22 cellular contexts compared by ENCODE assay signal in genomic region chrX:53283099-53283498, GRCh38.
"Had no signal": no experiment of that assay in that cellular context is flagged by ENCODE, and none has a peak within 500 bp of the region (broad histone marks: within the 10 kb centered on the region; RNA-seq: fewer than 3 reads in every experiment).

No MANE protein-coding gene starts in this region.

- H3K36me3 Mint-ChIP-seq: naive B cell; stimulated activated memory B cell treated with anti-CD40 and anti-IgM and Interleukin-4, amounts not matched to agents 10 μg/mL and 1 μg/mL and 100 μg/mL, for 72 hours had no signal

- H3K27ac Mint-ChIP-seq: nephron progenitor cell; stimulated activated memory B cell treated with anti-CD40 and anti-IgM and Interleukin-4, amounts not matched to agents 10 μg/mL and 1 μg/mL and 100 μg/mL, for 72 hours; stimulated activated naive CD8-positive, alpha-beta T cell treated with anti-CD3 and anti-CD28 coated beads, Interleukin-15, Interleukin-2, amounts not matched to agents 100 ng/mL and 50 ng/mL, for 24 hours had no signal

- FAIRE-seq: colon, endothelial cell of umbilical vein had no signal

- H3K4me3 ChIP-seq: hepatocyte, psoas muscle, right lobe of liver, spleen, testis, tibial nerve, upper lobe of right lung had no signal

- ATAC-seq: foreskin keratinocyte; psoas muscle; right lobe of liver; stimulated activated memory B cell treated with anti-CD40 and anti-IgM and Interleukin-4, amounts not matched to agents 10 μg/mL and 1 μg/mL and 100 μg/mL, for 72 hours; upper lobe of right lung had no signal

- H3K36me3 ChIP-seq: right lobe of liver, spleen, tibial nerve, upper lobe of right lung had no signal

- H3K27me3 ChIP-seq: foreskin keratinocyte, hepatocyte, right lobe of liver, testis, upper lobe of right lung had no signal

- H3K27ac ChIP-seq: foreskin keratinocyte, hepatocyte, right lobe of liver, testis, upper lobe of right lung had no signal

- H3K4me1 ChIP-seq: foreskin keratinocyte, right lobe of liver, testis had no signal

- H3K9me3 Mint-ChIP-seq: naive B cell; stimulated activated memory B cell treated with anti-CD40 and anti-IgM and Interleukin-4, amounts not matched to agents 10 μg/mL and 1 μg/mL and 100 μg/mL, for 72 hours; stimulated activated naive CD8-positive, alpha-beta T cell treated with anti-CD3 and anti-CD28 coated beads, Interleukin-15, Interleukin-2, amounts not matched to agents 100 ng/mL and 50 ng/mL, for 24 hours had no signal

- H3K4me3 Mint-ChIP-seq: naive B cell; nephron progenitor cell; stimulated activated memory B cell treated with anti-CD40 and anti-IgM and Interleukin-4, amounts not matched to agents 10 μg/mL and 1 μg/mL and 100 μg/mL, for 72 hours; stimulated activated naive CD8-positive, alpha-beta T cell treated with anti-CD3 and anti-CD28 coated beads, Interleukin-15, Interleukin-2, amounts not matched to agents 100 ng/mL and 50 ng/mL, for 24 hours had no signal

- DNase-seq: dermis blood vessel endothelial cell; erythroblast; foreskin keratinocyte; head of caudate nucleus; kidney glomerular epithelial cell; mesendoderm; naive B cell; nephron progenitor cell; psoas muscle; right lobe of liver; spleen; stimulated activated CD4-positive, alpha-beta T cell treated with anti-CD3 and anti-CD28 coated beads, Interleukin-15, amount 100 ng/mL, for 24 hours; stimulated activated CD4-positive, alpha-beta T cell treated with anti-CD3 and anti-CD28 coated beads, Interleukin-1b, Interleukin-23, amount 100 ng/mL, for 48 hours; stimulated activated CD4-positive, alpha-beta T cell treated with anti-CD3 and anti-CD28 coated beads, Interleukin-4, amount 100 ng/mL, for 24 hours; testis; upper lobe of right lung had no signal

- H3K9me3 ChIP-seq: psoas muscle, right lobe of liver, spleen, testis, tibial nerve, upper lobe of right lung had no signal

- H3K27me3 Mint-ChIP-seq: stimulated activated memory B cell treated with anti-CD40 and anti-IgM and Interleukin-4, amounts not matched to agents 10 μg/mL and 1 μg/mL and 100 μg/mL, for 72 hours; stimulated activated naive CD8-positive, alpha-beta T cell treated with anti-CD3 and anti-CD28 coated beads, Interleukin-15, Interleukin-2, amounts not matched to agents 100 ng/mL and 50 ng/mL, for 24 hours had no signal
